Comparison of ENCODE assay signal across 21 cellular contexts in genomic region chr10:103417601-103418000, GRCh38. TPM values are rescaled to one million over a fixed set of nuclear protein-coding genes. Genes with fewer than 3 reads are reported as not detected.
DNase-seq lines count a peak whose midpoint lies in the region; ATAC-seq, FAIRE-seq and TF ChIP-seq lines count a peak whose summit lies in the region.
"Had no signal": no experiment of that assay in that cellular context is flagged by ENCODE, and none has a peak within 500 bp of the region (broad histone marks: within the 10 kb centered on the region; RNA-seq: fewer than 3 reads in every experiment).

No MANE protein-coding gene starts in this region.

- no peak overlapping the region for H3K4me3 ChIP-seq in HepG2 (replicated peaks in 1 of 3; ENCODE audit: insufficient read depth in 1 of 3, low read depth in 2 of 3, low read length in 3 of 3)
- H3K4me3 ChIP-seq in right lobe of liver = no peak overlapping the region
- H3K4me3 ChIP-seq in H7 (ENCODE audit: insufficient read depth, low read depth, low read length) = no peak overlapping the region
- H3K4me3 ChIP-seq: BLaER1, GM23248 had no signal

- FAIRE-seq in HepG2 (lab: Jason Lieb, UNC) = no peak
- FAIRE-seq: GM12892, GM19239, H1 had no signal

- H3K4me1 Mint-ChIP-seq in activated CD4-positive, alpha-beta memory T cell treated with anti-CD3 and anti-CD28 coated beads, Interleukin-2, amount 10 ng/mL, durations not matched to agents 7 days and 5 days = peaks cover 1% of the 10 kb centered on the region
- H3K4me1 Mint-ChIP-seq in activated CD4-positive, alpha-beta memory T cell treated with anti-CD3 and anti-CD28 coated beads for 36 hours (ENCODE audit: low read depth) = no peaks in the 10 kb centered on the region
- H3K4me1 Mint-ChIP-seq: B cell, H9 had no signal

- no peak overlapping the region for H2AFZ ChIP-seq in HepG2 (ENCODE audit: low read length)
- H2AFZ ChIP-seq: GM23248 had no signal

- CTCF ChIA-PET in activated CD4-positive, alpha-beta memory T cell treated with anti-CD3 and anti-CD28 coated beads, Interleukin-2, amount 10 ng/mL, durations not matched to agents 7 days and 5 days (lab: Charles Lee) = interaction anchor here (0.9 to 14.0 kb wide), 14 partner anchors 10 to 173 kb away, joined by 3 to 228 read pairs (median 6); partner anchors contain the start of genes CALHM2, CALHM3 and NEURL1
- CTCF ChIA-PET in activated CD4-positive, alpha-beta memory T cell treated with anti-CD3 and anti-CD28 coated beads for 36 hours (lab: Charles Lee) = interaction anchor here (0.7 to 6.8 kb wide), 12 partner anchors 21 to 722 kb away, joined by 3 to 42 read pairs (median 6); partner anchors contain the start of genes ATP5MK, NEURL1 and PDCD11
- CTCF ChIA-PET in HepG2 (lab: Yijun Ruan, JAX; ENCODE audit: low intra/inter-chr PET ratio, low total read pairs) = interaction anchor here (1.9 kb wide), 1 partner anchor 64 kb away, joined by 7 read pairs; no protein-coding TSS in a partner anchor

- H3K36me3 ChIP-seq in HepG2 (replicated peaks in 1 of 2; ENCODE audit: control insufficient read depth in 1 of 2, insufficient read depth in 2 of 2, low read length in 2 of 2) = peaks cover 63 to 88% of the 10 kb centered on the region in 2 experiments
- H3K36me3 ChIP-seq in right lobe of liver = peaks cover 0 to 70% (median 35%) of the 10 kb centered on the region in 4 donors
- H3K36me3 ChIP-seq in H7 (replicated peaks; ENCODE audit: control insufficient read depth, insufficient read depth, low read length) = peaks cover 77% of the 10 kb centered on the region

- TF ChIP-seq POLR2A in HepG2 (IDR thresholded peaks at IDR 0.05; ENCODE audit: insufficient read depth in 1 of 2, low read depth in 2 of 2, low read length in 2 of 2) = no peak
- no peak for TF ChIP-seq POLR2A in right lobe of liver (IDR thresholded peaks at IDR 0.05)

- BruUV-seq in HepG2 (replicated peaks; lab: Mats Ljungman, UMichigan) = TSS peak; percentile 25

- no peak overlapping the region for H3K9ac ChIP-seq in HepG2 (ENCODE audit: insufficient read depth, low read depth, low read length)
- H3K9ac ChIP-seq: BLaER1, GM23248 had no signal

- intact Hi-C loops in activated CD4-positive, alpha-beta memory T cell treated with anti-CD3 and anti-CD28 coated beads for 36 hours (cut with micrococcal nuclease) = loop anchor here (1.0 to 2.0 kb wide), 2 partner anchors 65 to 147 kb away; no protein-coding TSS in a partner anchor
- intact Hi-C loops in HepG2 (cut with micrococcal nuclease; ENCODE audit: unreplicated experiment) (loop anchor here (1.0 kb wide), 1 partner anchor 68 kb away; no protein-coding TSS in a partner anchor), right lobe of liver (cut with DNase I) (loop anchor here (5.0 kb wide), 2 partner anchors 60 to 175 kb away; partner anchors contain the start of gene CALHM3 (in 1 of the 2))

- in situ Hi-C loops in HepG2 (cut with HindIII; ENCODE audit: extremely low pct_ligation_motif_present, low pct_unique_long_range_greater_than_20kb) = loop anchor here (5.0 kb wide), 1 partner anchor 65 kb away; no protein-coding TSS in a partner anchor

- no peaks in the 10 kb centered on the region for H3K27me3 Mint-ChIP-seq in activated CD4-positive, alpha-beta memory T cell treated with anti-CD3 and anti-CD28 coated beads, Interleukin-2, amount 10 ng/mL, durations not matched to agents 7 days and 5 days
- no peaks in the 10 kb centered on the region for H3K27me3 Mint-ChIP-seq in activated CD4-positive, alpha-beta memory T cell treated with anti-CD3 and anti-CD28 coated beads for 36 hours
- H3K27me3 Mint-ChIP-seq: B cell; CD4-positive, CD25-positive, alpha-beta regulatory T cell had no signal

- TF ChIP-seq EP300 in HepG2 (IDR thresholded peaks at IDR 0.05; ENCODE audit: low read depth in 2 of 2, low read length in 2 of 2) (no peak), HepG2 (CRISPR knock-in tag; IDR thresholded peaks at IDR 0.05; ENCODE audit: borderline replicate concordance) (no peak)

- H3K9me3 ChIP-seq in HepG2 (ENCODE audit: low read length) (no peaks in the 10 kb centered on the region), right lobe of liver (no peaks in the 10 kb centered on the region)
- H3K9me3 ChIP-seq: BLaER1, Caco-2 had no signal

- H3K4me1 ChIP-seq in HepG2 (ENCODE audit: insufficient read depth, low read length) = peaks cover 6% of the 10 kb centered on the region; the same call in 1 of the 2 replicates
- peaks cover 0 to 34% (median 13%) of the 10 kb centered on the region in 4 donors for H3K4me1 ChIP-seq in right lobe of liver
- H3K4me1 ChIP-seq: BLaER1, Caco-2 had no signal

- 89% methylated on average over 5 of the region's 5 CpGs for WGBS in HepG2 (ENCODE audit: low lambda C conversion rate)
- WGBS in right lobe of liver (ENCODE audit: insufficient coverage, low coverage, low lambda C conversion rate, missing lambda C conversion rate) = 74% methylated on average over 5 of the region's 5 CpGs

- no peak for TF ChIP-seq CTCF in HepG2 (CRISPR knock-in tag; IDR thresholded peaks at IDR 0.05)
- no peak for TF ChIP-seq CTCF in right lobe of liver (IDR thresholded peaks at IDR 0.05)

- no peak for DNase-seq in activated CD4-positive, alpha-beta memory T cell treated with anti-CD3 and anti-CD28 coated beads, Interleukin-2, amount 10 ng/mL, durations not matched to agents 7 days and 5 days
- no peak for DNase-seq in activated CD4-positive, alpha-beta memory T cell treated with anti-CD3 and anti-CD28 coated beads for 36 hours
- DNase-seq in HepG2 (ENCODE audit: low spot score) = no peak
- DNase-seq in right lobe of liver = no peak
- DNase-seq in cerebellar cortex (ENCODE audit: low spot score) = peak; percentile 87
- DNase-seq in pons (ENCODE audit: low spot score) = peak; percentile 19
- DNase-seq in H7 = no peak
- DNase-seq: Caco-2, H9 had no signal

- peaks cover 80% of the 10 kb centered on the region for H3K36me3 Mint-ChIP-seq in activated CD4-positive, alpha-beta memory T cell treated with anti-CD3 and anti-CD28 coated beads, Interleukin-2, amount 10 ng/mL, durations not matched to agents 7 days and 5 days (ENCODE audit: low read depth)
- H3K36me3 Mint-ChIP-seq in activated CD4-positive, alpha-beta memory T cell treated with anti-CD3 and anti-CD28 coated beads for 36 hours = peaks cover 61% of the 10 kb centered on the region

- H3K4me2 ChIP-seq in HepG2 (ENCODE audit: low read depth, low read length) = no peak overlapping the region
- H3K4me2 ChIP-seq: BLaER1 had no signal

- ATAC-seq in HepG2 (no peak), right lobe of liver (no peak), GM18520 (IDR thresholded peaks at IDR 0.05; ENCODE audit: unreplicated experiment) (no peak)

- no peaks in the 10 kb centered on the region for H3K9me3 Mint-ChIP-seq in activated CD4-positive, alpha-beta memory T cell treated with anti-CD3 and anti-CD28 coated beads, Interleukin-2, amount 10 ng/mL, durations not matched to agents 7 days and 5 days
- no peaks in the 10 kb centered on the region for H3K9me3 Mint-ChIP-seq in activated CD4-positive, alpha-beta memory T cell treated with anti-CD3 and anti-CD28 coated beads for 36 hours
- H3K9me3 Mint-ChIP-seq: CD4-positive, CD25-positive, alpha-beta regulatory T cell; CD8-positive, alpha-beta T cell; H9 had no signal

- no peaks in the 10 kb centered on the region for H4K20me1 ChIP-seq in HepG2 (ENCODE audit: insufficient read depth, low read length)

- peak overlapping the region; percentile 44 for H3K27ac Mint-ChIP-seq in activated CD4-positive, alpha-beta memory T cell treated with anti-CD3 and anti-CD28 coated beads, Interleukin-2, amount 10 ng/mL, durations not matched to agents 7 days and 5 days
- H3K27ac Mint-ChIP-seq in activated CD4-positive, alpha-beta memory T cell treated with anti-CD3 and anti-CD28 coated beads for 36 hours = no peak overlapping the region
- H3K27ac Mint-ChIP-seq: B cell; CD8-positive, alpha-beta T cell had no signal

- TF ChIP-seq RAD21 in HepG2 (CRISPR knock-in tag; IDR thresholded peaks at IDR 0.05) = no peak

- no peaks in the 10 kb centered on the region for H3K27me3 ChIP-seq in HepG2 (ENCODE audit: control insufficient read depth in 1 of 2, insufficient read depth in 2 of 2, low read length in 2 of 2)
- H3K27me3 ChIP-seq in right lobe of liver = no peaks in the 10 kb centered on the region
- no peaks in the 10 kb centered on the region for H3K27me3 ChIP-seq in H7 (ENCODE audit: control insufficient read depth, insufficient read depth, low read length)
- H3K27me3 ChIP-seq: BLaER1 had no signal

- H3K27ac ChIP-seq in HepG2 (ENCODE audit: extremely low read length, insufficient read depth, low read length) (no peak overlapping the region), right lobe of liver (no peak overlapping the region)
- H3K27ac ChIP-seq: 22Rv1, BLaER1, C4-2B, GM23248 had no signal

- H3K79me2 ChIP-seq in HepG2 (ENCODE audit: insufficient read depth, low read length) = no peaks in the 10 kb centered on the region

- POLR2A ChIA-PET in activated CD4-positive, alpha-beta memory T cell treated with anti-CD3 and anti-CD28 coated beads, Interleukin-2, amount 10 ng/mL, durations not matched to agents 7 days and 5 days (lab: Charles Lee) = interaction anchor here (1.4 to 3.3 kb wide), 3 partner anchors 34 to 68 kb away, joined by 3 to 12 read pairs (median 8); partner anchors contain the start of genes CALHM2 and TAF5
- POLR2A ChIA-PET in activated CD4-positive, alpha-beta memory T cell treated with anti-CD3 and anti-CD28 coated beads for 36 hours (lab: Charles Lee) = no interaction called here
- POLR2A ChIA-PET in HepG2 (lab: Yijun Ruan, JAX) = no interaction called here

- H3K4me3 Mint-ChIP-seq in activated CD4-positive, alpha-beta memory T cell treated with anti-CD3 and anti-CD28 coated beads, Interleukin-2, amount 10 ng/mL, durations not matched to agents 7 days and 5 days = no peak overlapping the region
- H3K4me3 Mint-ChIP-seq in activated CD4-positive, alpha-beta memory T cell treated with anti-CD3 and anti-CD28 coated beads for 36 hours = no peak overlapping the region
- H3K4me3 Mint-ChIP-seq: B cell; CD4-positive, CD25-positive, alpha-beta regulatory T cell; CD8-positive, alpha-beta T cell; H9 had no signal

RNA-seq across cellular contexts. Expression of gene PDCD11, which starts 21.2 kb away (rescaled TPM):
- total RNA-seq in activated CD4-positive, alpha-beta memory T cell treated with anti-CD3 and anti-CD28 coated beads, Interleukin-2, amount 10 ng/mL, durations not matched to agents 7 days and 5 days = 10 to 100 TPM; 38.9 to 39.6 TPM
- 10 to 100 TPM; 56.4 to 56.7 TPM for total RNA-seq in activated CD4-positive, alpha-beta memory T cell treated with anti-CD3 and anti-CD28 coated beads for 36 hours
- total RNA-seq in HepG2 (2016; rRNA removed; fragmentation: Illumina TruSeq; extraction: Trizol) (40.3 and 52.8 TPM in 2 replicates), right lobe of liver (10 to 100 TPM; 10.6 to 13.5 (median 12.0) TPM)
- total RNA-seq in HepG2 (2016; cell fraction: cytosol; rRNA removed; fragmentation: Illumina TruSeq; extraction: Trizol; ENCODE audit: low read depth) = 27.0 and 30.8 TPM in 2 replicates
- total RNA-seq in HepG2 (2016; cell fraction: insoluble cytoplasmic fraction; rRNA removed; fragmentation: Illumina TruSeq; extraction: Trizol) = 34.1 and 54.5 TPM in 2 replicates
- total RNA-seq in HepG2 (2016; cell fraction: membrane; rRNA removed; fragmentation: Illumina TruSeq; extraction: Trizol) = 18.0 and 20.8 TPM in 2 replicates
- 98.0 and 102 TPM in 2 replicates for total RNA-seq in HepG2 (2016; cell fraction: nucleus; rRNA removed; fragmentation: Illumina TruSeq; extraction: Trizol)
- polyA plus RNA-seq in HepG2 (2011; rRNA removed) = 12.8 and 17.7 TPM in 2 replicates
- 9.6 and 9.7 TPM in 2 replicates for polyA plus RNA-seq in HepG2 (2011; cell fraction: cytosol; rRNA removed)
- 42.8 and 48.5 TPM in 2 replicates for polyA plus RNA-seq in HepG2 (2011; cell fraction: nucleus; rRNA removed)
- 17.7 and 25.7 TPM in 2 replicates for polyA plus RNA-seq in HepG2 (2012)
- polyA plus RNA-seq in HepG2 (2016; cell fraction: cytosol; fragmentation: Illumina TruSeq; extraction: Trizol; ENCODE audit: low read depth) = 3.2 and 3.6 TPM in 2 replicates
- 22.1 and 22.5 TPM in 2 replicates for polyA plus RNA-seq in HepG2 (2016; cell fraction: insoluble cytoplasmic fraction; fragmentation: Illumina TruSeq; extraction: Trizol; ENCODE audit: low read depth)
- polyA plus RNA-seq in HepG2 (2016; cell fraction: membrane; fragmentation: Illumina TruSeq; extraction: Trizol; ENCODE audit: low read depth) = 5.0 and 5.4 TPM in 2 replicates
- polyA plus RNA-seq in HepG2 (2016; cell fraction: nucleus; fragmentation: Illumina TruSeq; extraction: Trizol; ENCODE audit: insufficient read depth, low read depth) = 93.1 and 111 TPM in 2 replicates
- 43.3 and 78.6 TPM in 2 replicates for polyA minus RNA-seq in HepG2 (2011; rRNA and poly(A)+ RNA removed; ENCODE audit: low replicate concordance)
- 18.0 and 22.6 TPM in 2 replicates for polyA minus RNA-seq in HepG2 (2011; cell fraction: cytosol; rRNA and poly(A)+ RNA removed)
- polyA minus RNA-seq in HepG2 (2011; cell fraction: nucleus; rRNA and poly(A)+ RNA removed) = 41.7 and 65.8 TPM in 2 replicates
- total RNA-seq in H7 (2014; rRNA removed; shearing (Covaris generic)) = 55.7 and 56.2 TPM in 2 replicates

RNA-seq across cellular contexts. Expression of gene ATP5MK, which starts 21.3 kb away (rescaled TPM):
- total RNA-seq in activated CD4-positive, alpha-beta memory T cell treated with anti-CD3 and anti-CD28 coated beads, Interleukin-2, amount 10 ng/mL, durations not matched to agents 7 days and 5 days = 100 to 1,000 TPM; 299 to 315 TPM
- total RNA-seq in activated CD4-positive, alpha-beta memory T cell treated with anti-CD3 and anti-CD28 coated beads for 36 hours = 100 to 1,000 TPM; 436 to 438 TPM
- total RNA-seq in HepG2 (2016; rRNA removed; fragmentation: Illumina TruSeq; extraction: Trizol) (517 and 673 TPM in 2 replicates), right lobe of liver (100 to 1,000 TPM; 176 to 257 (median 220) TPM)
- total RNA-seq in HepG2 (2016; cell fraction: cytosol; rRNA removed; fragmentation: Illumina TruSeq; extraction: Trizol; ENCODE audit: low read depth) = 258 and 328 TPM in 2 replicates
- total RNA-seq in HepG2 (2016; cell fraction: insoluble cytoplasmic fraction; rRNA removed; fragmentation: Illumina TruSeq; extraction: Trizol) = 493 and 717 TPM in 2 replicates
- total RNA-seq in HepG2 (2016; cell fraction: membrane; rRNA removed; fragmentation: Illumina TruSeq; extraction: Trizol) = 437 and 464 TPM in 2 replicates
- 157 and 178 TPM in 2 replicates for total RNA-seq in HepG2 (2016; cell fraction: nucleus; rRNA removed; fragmentation: Illumina TruSeq; extraction: Trizol)
- 276 and 312 TPM in 2 replicates for polyA plus RNA-seq in HepG2 (2011; rRNA removed)
- polyA plus RNA-seq in HepG2 (2011; cell fraction: cytosol; rRNA removed) = 160 and 250 TPM in 2 replicates
- polyA plus RNA-seq in HepG2 (2011; cell fraction: nucleus; rRNA removed) = 31.3 and 53.0 TPM in 2 replicates
- 263 and 341 TPM in 2 replicates for polyA plus RNA-seq in HepG2 (2012)
- 314 and 388 TPM in 2 replicates for polyA plus RNA-seq in HepG2 (2016; cell fraction: cytosol; fragmentation: Illumina TruSeq; extraction: Trizol; ENCODE audit: low read depth)
- 638 and 679 TPM in 2 replicates for polyA plus RNA-seq in HepG2 (2016; cell fraction: insoluble cytoplasmic fraction; fragmentation: Illumina TruSeq; extraction: Trizol; ENCODE audit: low read depth)
- polyA plus RNA-seq in HepG2 (2016; cell fraction: membrane; fragmentation: Illumina TruSeq; extraction: Trizol; ENCODE audit: low read depth) = 396 and 455 TPM in 2 replicates
- polyA plus RNA-seq in HepG2 (2016; cell fraction: nucleus; fragmentation: Illumina TruSeq; extraction: Trizol; ENCODE audit: insufficient read depth, low read depth) = 274 and 284 TPM in 2 replicates
- polyA minus RNA-seq in HepG2 (2011; rRNA and poly(A)+ RNA removed; ENCODE audit: low replicate concordance) = 11.6 and 27.9 TPM in 2 replicates
- 25.3 and 27.0 TPM in 2 replicates for polyA minus RNA-seq in HepG2 (2011; cell fraction: cytosol; rRNA and poly(A)+ RNA removed)
- polyA minus RNA-seq in HepG2 (2011; cell fraction: nucleus; rRNA and poly(A)+ RNA removed) = 14.5 and 28.2 TPM in 2 replicates
- total RNA-seq in H7 (2014; rRNA removed; shearing (Covaris generic)) = 322 and 339 TPM in 2 replicates

RNA-seq across cellular contexts. Expression of gene CALHM2, which starts 34.6 kb away (rescaled TPM):
- total RNA-seq in activated CD4-positive, alpha-beta memory T cell treated with anti-CD3 and anti-CD28 coated beads, Interleukin-2, amount 10 ng/mL, durations not matched to agents 7 days and 5 days = 100 to 1,000 TPM; 135 to 138 TPM
- total RNA-seq in activated CD4-positive, alpha-beta memory T cell treated with anti-CD3 and anti-CD28 coated beads for 36 hours = 10 to 100 TPM; 21.6 to 22.5 TPM
- not detected in 2 replicates for total RNA-seq in HepG2 (2016; rRNA removed; fragmentation: Illumina TruSeq; extraction: Trizol)
- total RNA-seq in HepG2 (2016; cell fraction: cytosol; rRNA removed; fragmentation: Illumina TruSeq; extraction: Trizol; ENCODE audit: low read depth) = not detected in 2 replicates
- 0.06 TPM in 1 of 2 replicates, not detected in the other for total RNA-seq in HepG2 (2016; cell fraction: insoluble cytoplasmic fraction; rRNA removed; fragmentation: Illumina TruSeq; extraction: Trizol)
- 0.10 TPM in 1 of 2 replicates, not detected in the other for total RNA-seq in HepG2 (2016; cell fraction: membrane; rRNA removed; fragmentation: Illumina TruSeq; extraction: Trizol)
- not detected in 2 replicates for total RNA-seq in HepG2 (2016; cell fraction: nucleus; rRNA removed; fragmentation: Illumina TruSeq; extraction: Trizol)
- polyA plus RNA-seq in HepG2 (2011; rRNA removed) = 0.15 TPM in 1 of 2 replicates, not detected in the other
- polyA plus RNA-seq in HepG2 (2011; cell fraction: cytosol; rRNA removed) = 0.09 and 0.15 TPM in 2 replicates
- 0.09 and 0.19 TPM in 2 replicates for polyA plus RNA-seq in HepG2 (2011; cell fraction: nucleus; rRNA removed)
- polyA plus RNA-seq in HepG2 (2012) = 0.24 and 0.43 TPM in 2 replicates
- not detected in 2 replicates for polyA plus RNA-seq in HepG2 (2016; cell fraction: cytosol; fragmentation: Illumina TruSeq; extraction: Trizol; ENCODE audit: low read depth)
- not detected in 2 replicates for polyA plus RNA-seq in HepG2 (2016; cell fraction: insoluble cytoplasmic fraction; fragmentation: Illumina TruSeq; extraction: Trizol; ENCODE audit: low read depth)
- 0.17 TPM in 1 of 2 replicates, not detected in the other for polyA plus RNA-seq in HepG2 (2016; cell fraction: membrane; fragmentation: Illumina TruSeq; extraction: Trizol; ENCODE audit: low read depth)
- not detected in 2 replicates for polyA plus RNA-seq in HepG2 (2016; cell fraction: nucleus; fragmentation: Illumina TruSeq; extraction: Trizol; ENCODE audit: insufficient read depth, low read depth)
- 0.24 and 3.0 TPM in 2 replicates for polyA minus RNA-seq in HepG2 (2011; rRNA and poly(A)+ RNA removed; ENCODE audit: low replicate concordance)
- polyA minus RNA-seq in HepG2 (2011; cell fraction: cytosol; rRNA and poly(A)+ RNA removed) = not detected in 2 replicates
- not detected in 2 replicates for polyA minus RNA-seq in HepG2 (2011; cell fraction: nucleus; rRNA and poly(A)+ RNA removed)
- 1 to 10 TPM; 2.3 to 5.7 (median 3.7) TPM for total RNA-seq in right lobe of liver
- total RNA-seq in H7 (2014; rRNA removed; shearing (Covaris generic)) = 2.4 and 3.4 TPM in 2 replicates
- total RNA-seq: H9 had no signal

RNA-seq across cellular contexts. Expression of gene CALHM1, which starts 41.1 kb away (rescaled TPM):
- under 1 TPM; 0.58 to 0.73 TPM for total RNA-seq in activated CD4-positive, alpha-beta memory T cell treated with anti-CD3 and anti-CD28 coated beads, Interleukin-2, amount 10 ng/mL, durations not matched to agents 7 days and 5 days
- total RNA-seq in activated CD4-positive, alpha-beta memory T cell treated with anti-CD3 and anti-CD28 coated beads for 36 hours = not detected
- 0.04 TPM in 1 of 2 replicates, not detected in the other for total RNA-seq in HepG2 (2016; rRNA removed; fragmentation: Illumina TruSeq; extraction: Trizol)
- not detected in 2 replicates for total RNA-seq in HepG2 (2016; cell fraction: cytosol; rRNA removed; fragmentation: Illumina TruSeq; extraction: Trizol; ENCODE audit: low read depth)
- total RNA-seq in HepG2 (2016; cell fraction: insoluble cytoplasmic fraction; rRNA removed; fragmentation: Illumina TruSeq; extraction: Trizol) = 0.06 TPM in 1 of 2 replicates, not detected in the other
- not detected in 2 replicates for total RNA-seq in HepG2 (2016; cell fraction: membrane; rRNA removed; fragmentation: Illumina TruSeq; extraction: Trizol)
- not detected in 2 replicates for total RNA-seq in HepG2 (2016; cell fraction: nucleus; rRNA removed; fragmentation: Illumina TruSeq; extraction: Trizol)
- polyA plus RNA-seq in HepG2 (2011; rRNA removed) = not detected in 2 replicates
- polyA plus RNA-seq in HepG2 (2011; cell fraction: cytosol; rRNA removed) = not detected in 2 replicates
- not detected in 2 replicates for polyA plus RNA-seq in HepG2 (2011; cell fraction: nucleus; rRNA removed)
- polyA plus RNA-seq in HepG2 (2012) = not detected in 2 replicates
- not detected in 2 replicates for polyA plus RNA-seq in HepG2 (2016; cell fraction: cytosol; fragmentation: Illumina TruSeq; extraction: Trizol; ENCODE audit: low read depth)
- not detected in 2 replicates for polyA plus RNA-seq in HepG2 (2016; cell fraction: insoluble cytoplasmic fraction; fragmentation: Illumina TruSeq; extraction: Trizol; ENCODE audit: low read depth)
- not detected in 2 replicates for polyA plus RNA-seq in HepG2 (2016; cell fraction: membrane; fragmentation: Illumina TruSeq; extraction: Trizol; ENCODE audit: low read depth)
- polyA plus RNA-seq in HepG2 (2016; cell fraction: nucleus; fragmentation: Illumina TruSeq; extraction: Trizol; ENCODE audit: insufficient read depth, low read depth) = not detected in 2 replicates
- not detected in 2 replicates for polyA minus RNA-seq in HepG2 (2011; rRNA and poly(A)+ RNA removed; ENCODE audit: low replicate concordance)
- polyA minus RNA-seq in HepG2 (2011; cell fraction: cytosol; rRNA and poly(A)+ RNA removed) = not detected in 2 replicates
- polyA minus RNA-seq in HepG2 (2011; cell fraction: nucleus; rRNA and poly(A)+ RNA removed) = not detected in 2 replicates
- total RNA-seq in right lobe of liver = not detected
- total RNA-seq in H7 (2014; rRNA removed; shearing (Covaris generic)) = 0.07 TPM in 1 of 2 replicates, not detected in the other
- total RNA-seq: Caco-2; CD4-positive, CD25-positive, alpha-beta regulatory T cell; CD8-positive, alpha-beta T cell; GM23248 had no signal
- polyA plus RNA-seq: AG04450; CD4-positive, CD25-positive, alpha-beta regulatory T cell had no signal

RNA-seq across cellular contexts. Expression of gene TAF5, which starts 49.8 kb away (rescaled TPM):
- total RNA-seq in activated CD4-positive, alpha-beta memory T cell treated with anti-CD3 and anti-CD28 coated beads, Interleukin-2, amount 10 ng/mL, durations not matched to agents 7 days and 5 days = 10 to 100 TPM; 13.1 to 13.2 TPM
- total RNA-seq in activated CD4-positive, alpha-beta memory T cell treated with anti-CD3 and anti-CD28 coated beads for 36 hours = 10 to 100 TPM; 12.9 to 13.2 TPM
- 8.7 and 13.6 TPM in 2 replicates for total RNA-seq in HepG2 (2016; rRNA removed; fragmentation: Illumina TruSeq; extraction: Trizol)
- 1.2 TPM in 2 replicates for total RNA-seq in HepG2 (2016; cell fraction: cytosol; rRNA removed; fragmentation: Illumina TruSeq; extraction: Trizol; ENCODE audit: low read depth)
- total RNA-seq in HepG2 (2016; cell fraction: insoluble cytoplasmic fraction; rRNA removed; fragmentation: Illumina TruSeq; extraction: Trizol) = 8.2 and 11.9 TPM in 2 replicates
- total RNA-seq in HepG2 (2016; cell fraction: membrane; rRNA removed; fragmentation: Illumina TruSeq; extraction: Trizol) = 2.8 and 2.9 TPM in 2 replicates
- total RNA-seq in HepG2 (2016; cell fraction: nucleus; rRNA removed; fragmentation: Illumina TruSeq; extraction: Trizol) = 5.1 and 5.4 TPM in 2 replicates
- polyA plus RNA-seq in HepG2 (2011; rRNA removed) = 2.6 and 3.8 TPM in 2 replicates
- polyA plus RNA-seq in HepG2 (2011; cell fraction: cytosol; rRNA removed) = 1.9 and 2.2 TPM in 2 replicates
- 1.5 and 1.6 TPM in 2 replicates for polyA plus RNA-seq in HepG2 (2011; cell fraction: nucleus; rRNA removed)
- 3.3 and 4.6 TPM in 2 replicates for polyA plus RNA-seq in HepG2 (2012)
- 0.42 and 0.52 TPM in 2 replicates for polyA plus RNA-seq in HepG2 (2016; cell fraction: cytosol; fragmentation: Illumina TruSeq; extraction: Trizol; ENCODE audit: low read depth)
- polyA plus RNA-seq in HepG2 (2016; cell fraction: insoluble cytoplasmic fraction; fragmentation: Illumina TruSeq; extraction: Trizol; ENCODE audit: low read depth) = 10.3 and 10.8 TPM in 2 replicates
- 1.1 and 1.3 TPM in 2 replicates for polyA plus RNA-seq in HepG2 (2016; cell fraction: membrane; fragmentation: Illumina TruSeq; extraction: Trizol; ENCODE audit: low read depth)
- polyA plus RNA-seq in HepG2 (2016; cell fraction: nucleus; fragmentation: Illumina TruSeq; extraction: Trizol; ENCODE audit: insufficient read depth, low read depth) = 5.9 and 6.2 TPM in 2 replicates
- 3.8 and 4.9 TPM in 2 replicates for polyA minus RNA-seq in HepG2 (2011; rRNA and poly(A)+ RNA removed; ENCODE audit: low replicate concordance)
- 3.6 and 4.0 TPM in 2 replicates for polyA minus RNA-seq in HepG2 (2011; cell fraction: cytosol; rRNA and poly(A)+ RNA removed)
- 3.0 and 3.5 TPM in 2 replicates for polyA minus RNA-seq in HepG2 (2011; cell fraction: nucleus; rRNA and poly(A)+ RNA removed)
- total RNA-seq in right lobe of liver = 1 to 10 TPM; 1.5 to 2.5 (median 2.2) TPM
- 26.0 and 29.8 TPM in 2 replicates for total RNA-seq in H7 (2014; rRNA removed; shearing (Covaris generic))

Comparison
In these comparisons a context has a peak if more than half of its experiments do, and no peak if none do; other contexts are left out.
1. RNA of gene CALHM2, which starts 34.6 kb away (total RNA-seq): 135 to 138 TPM in activated CD4-positive, alpha-beta memory T cell treated with anti-CD3 and anti-CD28 coated beads, Interleukin-2, amount 10 ng/mL, durations not matched to agents 7 days and 5 days; 21.6 to 22.5 TPM in activated CD4-positive, alpha-beta memory T cell treated with anti-CD3 and anti-CD28 coated beads for 36 hours, 2.3 to 5.7 TPM in right lobe of liver, 2.4 to 3.4 TPM in H7 and 0.06 to 0.10 TPM in HepG2; every median in the first group is over 4 times any median in the second.
2. DNase-seq: peak in cerebellar cortex (single experiment) and pons (single experiment); none in activated CD4-positive, alpha-beta memory T cell treated with anti-CD3 and anti-CD28 coated beads, Interleukin-2, amount 10 ng/mL, durations not matched to agents 7 days and 5 days (single experiment), activated CD4-positive, alpha-beta memory T cell treated with anti-CD3 and anti-CD28 coated beads for 36 hours (single experiment), HepG2 (single experiment), right lobe of liver (0 of 3) and H7 (single experiment).